16 cellular contexts compared by ENCODE assay signal in the genomic region with DNA sequence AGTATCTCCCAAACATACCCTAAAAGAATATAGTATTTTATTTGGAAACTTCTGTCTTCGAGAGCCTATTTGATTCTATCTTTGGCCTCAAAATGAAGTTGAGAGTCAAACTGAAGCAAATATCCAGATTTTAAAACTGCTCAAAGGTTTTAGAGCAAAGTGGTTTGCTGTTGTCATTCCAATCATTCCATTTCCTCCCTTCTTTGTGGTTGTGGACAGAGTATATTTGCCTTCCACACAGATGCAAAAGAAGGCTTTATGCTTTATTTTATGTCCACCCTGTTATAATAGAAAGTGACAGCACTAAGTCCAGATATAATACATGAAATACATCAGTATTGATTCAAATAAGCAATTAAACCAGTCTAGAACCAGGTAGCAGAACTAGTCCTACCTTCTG. TPM values are rescaled to one million over a fixed set of nuclear protein-coding genes. Genes with fewer than 3 reads are reported as not detected.
DNase-seq lines count a peak whose midpoint lies in the region; ATAC-seq and TF ChIP-seq lines count a peak whose summit lies in the region.
"Had no signal": no experiment of that assay in that cellular context is flagged by ENCODE, and none has a peak within 500 bp of the region (broad histone marks: within the 10 kb centered on the region; RNA-seq: fewer than 3 reads in every experiment).

No MANE protein-coding gene starts in this region.

- POLR2A ChIA-PET in RWPE1 (lab: Yijun Ruan, JAX; ENCODE audit: low non-redundant PET), result no interaction called here

- peak overlapping the region; percentile 63 for H3K4me3 Mint-ChIP-seq in T-helper 2 cell treated with Interferon-gamma antibody and Interleukin-4, amounts not matched to agents 5 μg/mL and 100 μg/mL, for 36 hours
- peak overlapping the region; percentile 17 for H3K4me3 Mint-ChIP-seq in central memory CD8-positive, alpha-beta T cell
- H3K4me3 Mint-ChIP-seq in neural progenitor cell, result no peak overlapping the region

- no peaks in the 10 kb centered on the region for H3K27me3 Mint-ChIP-seq in T-helper 2 cell treated with Interferon-gamma antibody and Interleukin-4, amounts not matched to agents 5 μg/mL and 100 μg/mL, for 36 hours (ENCODE audit: low read depth)
- H3K27me3 Mint-ChIP-seq in central memory CD8-positive, alpha-beta T cell, result no peaks in the 10 kb centered on the region
- peaks cover 12% of the 10 kb centered on the region for H3K27me3 Mint-ChIP-seq in neural progenitor cell (ENCODE audit: insufficient read depth, low read depth)

- H3K9me3 ChIP-seq in KOPT-K1 (ENCODE audit: insufficient read depth, low read length, poor library complexity, severe bottlenecking) (no peaks in the 10 kb centered on the region), neural progenitor cell (ENCODE audit: low read depth) (no peaks in the 10 kb centered on the region)
- H3K9me3 ChIP-seq: neutrophil, tibial nerve had no signal

- TF ChIP-seq CTCF in neural progenitor cell (IDR thresholded peaks at IDR 0.05), result no peak
- no peak for TF ChIP-seq CTCF in RWPE1 (conservative IDR thresholded peaks at IDR 0.05; ENCODE audit: low read depth)

- CTCF ChIA-PET in RWPE1 (lab: Yijun Ruan, JAX), result interaction anchor here (0.6 kb wide), 1 partner anchor 42 kb away, joined by 4 read pairs; no protein-coding TSS in a partner anchor

- peaks cover 4% of the 10 kb centered on the region for H3F3A ChIP-seq in neural progenitor cell (ENCODE audit: low read depth)

- H3K9me3 Mint-ChIP-seq in T-helper 2 cell treated with Interferon-gamma antibody and Interleukin-4, amounts not matched to agents 5 μg/mL and 100 μg/mL, for 36 hours, result peaks cover 19% of the 10 kb centered on the region
- peaks cover 6% of the 10 kb centered on the region for H3K9me3 Mint-ChIP-seq in central memory CD8-positive, alpha-beta T cell
- H3K9me3 Mint-ChIP-seq in neural progenitor cell, result peaks cover 6% of the 10 kb centered on the region

- H3K36me3 ChIP-seq in KOPT-K1 (ENCODE audit: insufficient read depth, low read length) (no peaks in the 10 kb centered on the region), neural progenitor cell (no peaks in the 10 kb centered on the region)
- H3K36me3 ChIP-seq: neutrophil, tibial nerve had no signal

- no peaks in the 10 kb centered on the region for H3K27me3 ChIP-seq in neural progenitor cell
- H3K27me3 ChIP-seq: neutrophil, tibial nerve had no signal

- no peak overlapping the region for H3K9ac ChIP-seq in neural progenitor cell

- no peaks in the 10 kb centered on the region for H4K20me1 ChIP-seq in neural progenitor cell (ENCODE audit: low read depth)

- H3K4me1 ChIP-seq in neural progenitor cell, result peaks cover 16% of the 10 kb centered on the region

- H3K4me1 Mint-ChIP-seq in T-helper 2 cell treated with Interferon-gamma antibody and Interleukin-4, amounts not matched to agents 5 μg/mL and 100 μg/mL, for 36 hours (ENCODE audit: low read depth), result peaks cover 53% of the 10 kb centered on the region
- H3K4me1 Mint-ChIP-seq in central memory CD8-positive, alpha-beta T cell, result peaks cover 64% of the 10 kb centered on the region
- H3K4me1 Mint-ChIP-seq in neural progenitor cell, result peaks cover 17% of the 10 kb centered on the region

- H3K27ac ChIP-seq in KOPT-K1 (ENCODE audit: low read depth, low read length, poor library complexity, severe bottlenecking), result peak overlapping the region; percentile 68
- no peak overlapping the region for H3K27ac ChIP-seq in neural progenitor cell
- H3K27ac ChIP-seq in RWPE1, result no peak overlapping the region
- H3K27ac ChIP-seq: neutrophil, tibial nerve had no signal

- H3K27ac Mint-ChIP-seq in T-helper 2 cell treated with Interferon-gamma antibody and Interleukin-4, amounts not matched to agents 5 μg/mL and 100 μg/mL, for 36 hours, result peak overlapping the region; percentile 97
- peak overlapping the region; percentile 94 for H3K27ac Mint-ChIP-seq in central memory CD8-positive, alpha-beta T cell (ENCODE audit: low read depth)
- no peak overlapping the region for H3K27ac Mint-ChIP-seq in neural progenitor cell

- H3K79me2 ChIP-seq in neural progenitor cell (ENCODE audit: low read depth), result no peaks in the 10 kb centered on the region

- peak overlapping the region; percentile 76 for H2AFZ ChIP-seq in neural progenitor cell (replicated peaks)

- H3K4me2 ChIP-seq in neural progenitor cell, result peak overlapping the region; percentile 6

- H3K4me3 ChIP-seq in neural progenitor cell, result no peak overlapping the region
- H3K4me3 ChIP-seq: K562, tibial nerve had no signal

- no peak for ATAC-seq in central memory CD8-positive, alpha-beta T cell (replicated peaks; ENCODE audit: extremely low read depth, poor library complexity, severe bottlenecking)
- no peak for ATAC-seq in GM21381 (IDR thresholded peaks at IDR 0.05; ENCODE audit: unreplicated experiment)

- DNase-seq in T-helper 2 cell treated with Interferon-gamma antibody and Interleukin-4, amounts not matched to agents 5 μg/mL and 100 μg/mL, for 36 hours (ENCODE audit: low spot score), result no peak
- DNase-seq in T-helper 2 cell (no peak), neural progenitor cell (ENCODE audit: low spot score) (no peak), D341Med (ENCODE audit: low spot score) (no peak), RWPE1 (ENCODE audit: low spot score) (no peak)
- DNase-seq in central memory CD8-positive, alpha-beta T cell (ENCODE audit: low spot score in 2 of 2), result no peak
- DNase-seq: 8988T, NCI-H187, NCI-H748 treated with DMSO at 0.1 percent for 48 hours, SIG-M5 had no signal

- peaks cover 44% of the 10 kb centered on the region for H3K36me3 Mint-ChIP-seq in T-helper 2 cell treated with Interferon-gamma antibody and Interleukin-4, amounts not matched to agents 5 μg/mL and 100 μg/mL, for 36 hours (ENCODE audit: low read depth)
- H3K36me3 Mint-ChIP-seq in central memory CD8-positive, alpha-beta T cell (ENCODE audit: insufficient read depth), result peaks cover 25% of the 10 kb centered on the region
- peaks cover 1% of the 10 kb centered on the region for H3K36me3 Mint-ChIP-seq in neural progenitor cell

RNA-seq across cellular contexts. Expression of a gene that starts 12.4 kb away (rescaled TPM):
- 0.22 TPM in 1 of 2 replicates, not detected in the other for total RNA-seq in neural progenitor cell (ENCODE audit: low replicate concordance)
- total RNA-seq: Daoy, K562 had no signal

RNA-seq across cellular contexts. Expression of a gene that starts 51.1 kb away (rescaled TPM):
- total RNA-seq in neural progenitor cell (ENCODE audit: low replicate concordance), result not detected in 2 replicates
- total RNA-seq: K562 had no signal
